Comparison of ENCODE assay signal across 16 cellular contexts in genomic region chr11:55357560-55358184, GRCh38. TPM values are rescaled to one million over a fixed set of nuclear protein-coding genes. Genes with fewer than 3 reads are reported as not detected.
DNase-seq lines count a peak whose midpoint lies in the region; ATAC-seq and TF ChIP-seq lines count a peak whose summit lies in the region.
"Had no signal": no experiment of that assay in that cellular context is flagged by ENCODE, and none has a peak within 500 bp of the region (broad histone marks: within the 10 kb centered on the region; RNA-seq: fewer than 3 reads in every experiment).

No MANE protein-coding gene starts in this region.

- H3K27ac ChIP-seq in SK-N-MC, result no peak overlapping the region
- H3K27ac ChIP-seq: HL-60, left lung, tibial nerve had no signal

- H3K4me2 ChIP-seq in Loucy (ENCODE audit: low read depth, low read length, poor library complexity, severe bottlenecking), result no peak overlapping the region

- no peak overlapping the region for H3K27ac Mint-ChIP-seq in stimulated activated naive CD8-positive, alpha-beta T cell treated with anti-CD3 and anti-CD28 coated beads, Interleukin-15, amount 100 ng/mL, for 72 hours
- H3K27ac Mint-ChIP-seq: dendritic cell treated with granulocyte-macrophage colony-stimulating factor and Interleukin-4, amounts not matched to agents 40 ng/mL and 50 ng/mL, for 4 days; H9; naive B cell had no signal

- TF ChIP-seq CTCF in BE2C (IDR thresholded peaks at IDR 0.05; ENCODE audit: low read depth, low read length) (peak; percentile 24; the same call in 1 of the 2 replicates), GM06990 (IDR thresholded peaks at IDR 0.05; ENCODE audit: insufficient read depth, low read length, poor library complexity, severe bottlenecking) (peak; percentile 19), Loucy (conservative IDR thresholded peaks at IDR 0.05; ENCODE audit: low read length) (peak; percentile 58)

- H3K79me2 ChIP-seq in Loucy (ENCODE audit: insufficient read depth, low read length), result no peaks in the 10 kb centered on the region

- H3K36me3 ChIP-seq in BE2C, result no peaks in the 10 kb centered on the region
- no peaks in the 10 kb centered on the region for H3K36me3 ChIP-seq in GM06990 (ENCODE audit: control insufficient read depth, insufficient read depth, low read length)
- H3K36me3 ChIP-seq in Loucy (ENCODE audit: insufficient read depth, low read length), result no peaks in the 10 kb centered on the region
- no peaks in the 10 kb centered on the region for H3K36me3 ChIP-seq in SK-N-MC (ENCODE audit: insufficient read depth, low read length)
- H3K36me3 ChIP-seq: left lung, tibial nerve had no signal

- H3K4me3 ChIP-seq in BE2C (ENCODE audit: low read depth, low read length) (no peak overlapping the region), GM06990 (replicated peaks; ENCODE audit: low read depth, low read length) (no peak overlapping the region), Loucy (ENCODE audit: low read length, poor library complexity, severe bottlenecking) (no peak overlapping the region), SK-N-MC (no peak overlapping the region)
- H3K4me3 ChIP-seq: left lung, tibial nerve had no signal

- H3K9me3 ChIP-seq in BE2C, result no peaks in the 10 kb centered on the region
- H3K9me3 ChIP-seq in Loucy (ENCODE audit: insufficient read depth, low read depth, low read length), result no peaks in the 10 kb centered on the region
- H3K9me3 ChIP-seq in SK-N-MC (ENCODE audit: low read depth, low read length), result no peaks in the 10 kb centered on the region

- H3K27me3 Mint-ChIP-seq in stimulated activated naive CD8-positive, alpha-beta T cell treated with anti-CD3 and anti-CD28 coated beads, Interleukin-15, amount 100 ng/mL, for 72 hours, result no peaks in the 10 kb centered on the region
- H3K27me3 Mint-ChIP-seq: dendritic cell treated with granulocyte-macrophage colony-stimulating factor and Interleukin-4, amounts not matched to agents 40 ng/mL and 50 ng/mL, for 4 days; naive B cell had no signal

- peaks cover 17 to 47% of the 10 kb centered on the region in 2 donors for H3K9me3 Mint-ChIP-seq in stimulated activated naive CD8-positive, alpha-beta T cell treated with anti-CD3 and anti-CD28 coated beads, Interleukin-15, amount 100 ng/mL, for 72 hours

- H2AFZ ChIP-seq in Loucy (ENCODE audit: low read length), result no peak overlapping the region

- H3K4me1 Mint-ChIP-seq in stimulated activated naive CD8-positive, alpha-beta T cell treated with anti-CD3 and anti-CD28 coated beads, Interleukin-15, amount 100 ng/mL, for 72 hours, result no peaks in the 10 kb centered on the region
- H3K4me1 Mint-ChIP-seq: H9, naive B cell had no signal

- no peaks in the 10 kb centered on the region for H3K9me2 ChIP-seq in Loucy (replicated peaks; ENCODE audit: low read depth, low read length)

- H3K9ac ChIP-seq in Loucy (ENCODE audit: low read depth, low read length, poor library complexity, severe bottlenecking) (no peak overlapping the region), SK-N-MC (ENCODE audit: insufficient read length) (no peak overlapping the region)

- no peaks in the 10 kb centered on the region for H3F3A ChIP-seq in Loucy (ENCODE audit: low read depth)

- ATAC-seq in GM19452 (IDR thresholded peaks at IDR 0.05; ENCODE audit: unreplicated experiment), result no peak
- no peak for ATAC-seq in stimulated activated naive CD8-positive, alpha-beta T cell treated with anti-CD3 and anti-CD28 coated beads, Interleukin-15, amount 100 ng/mL, for 72 hours
- ATAC-seq: left lung had no signal

- H3K27me3 ChIP-seq in BE2C (no peaks in the 10 kb centered on the region), GM06990 (replicated peaks; ENCODE audit: control insufficient read depth, insufficient read depth, low read length) (no peaks in the 10 kb centered on the region), Loucy (ENCODE audit: insufficient read depth, low read length, poor library complexity, severe bottlenecking) (no peaks in the 10 kb centered on the region)
- H3K27me3 ChIP-seq: left lung, tibial nerve had no signal

- no peak overlapping the region for H3K4me3 Mint-ChIP-seq in stimulated activated naive CD8-positive, alpha-beta T cell treated with anti-CD3 and anti-CD28 coated beads, Interleukin-15, amount 100 ng/mL, for 72 hours
- H3K4me3 Mint-ChIP-seq: dendritic cell treated with granulocyte-macrophage colony-stimulating factor and Interleukin-4, amounts not matched to agents 40 ng/mL and 50 ng/mL, for 4 days; H9 had no signal

- H3K4me1 ChIP-seq in BE2C, result no peaks in the 10 kb centered on the region
- no peaks in the 10 kb centered on the region for H3K4me1 ChIP-seq in Loucy (ENCODE audit: insufficient read depth, low read length, poor library complexity, severe bottlenecking)
- H3K4me1 ChIP-seq: left lung, tibial nerve had no signal

- no peaks in the 10 kb centered on the region for H4K20me1 ChIP-seq in Loucy (ENCODE audit: insufficient read depth, low read length, poor library complexity, severe bottlenecking)

- DNase-seq in BE2C, result no peak
- DNase-seq in GM06990 (ENCODE audit: extremely low read depth, insufficient read length), result no peak
- peak; percentile 3 for DNase-seq in SK-N-MC (ENCODE audit: low read depth, low spot score)
- no peak for DNase-seq in NCI-H2227 (lab: John Stamatoyannopoulos, UW; ENCODE audit: unreplicated experiment)
- no peak for DNase-seq in GM03348 (ENCODE audit: low spot score)
- DNase-seq in stimulated activated naive CD8-positive, alpha-beta T cell treated with anti-CD3 and anti-CD28 coated beads, Interleukin-15, amount 100 ng/mL, for 72 hours, result no peak
- DNase-seq: H9, naive B cell, NCI-H1092 treated with DMSO at 0.1 percent for 48 hours had no signal

RNA-seq across cellular contexts. Expression of gene OR4A15, which starts 10.1 kb away (rescaled TPM):
- not detected for polyA plus RNA-seq in BE2C (2012; ENCODE audit: insufficient read depth, insufficient read length, low read depth)
- polyA plus RNA-seq: fibroblast of lung had no signal

RNA-seq across cellular contexts. Expression of gene OR4A16, which starts 14.7 kb away (rescaled TPM):
- not detected for polyA plus RNA-seq in BE2C (2012; ENCODE audit: insufficient read depth, insufficient read length, low read depth)
- polyA plus RNA-seq: fibroblast of lung had no signal
